Comparison of ENCODE assay signal across 1 cellular context in genomic region chr1:100575406-100575805, GRCh38.
TF ChIP-seq lines count a peak whose summit lies in the region.

No MANE protein-coding gene starts in this region.

TF ChIP-seq in K562, 482 proteins besides CTCF, POLR2A, EP300 and RAD21:
- TF ChIP-seq, protein P1, sequence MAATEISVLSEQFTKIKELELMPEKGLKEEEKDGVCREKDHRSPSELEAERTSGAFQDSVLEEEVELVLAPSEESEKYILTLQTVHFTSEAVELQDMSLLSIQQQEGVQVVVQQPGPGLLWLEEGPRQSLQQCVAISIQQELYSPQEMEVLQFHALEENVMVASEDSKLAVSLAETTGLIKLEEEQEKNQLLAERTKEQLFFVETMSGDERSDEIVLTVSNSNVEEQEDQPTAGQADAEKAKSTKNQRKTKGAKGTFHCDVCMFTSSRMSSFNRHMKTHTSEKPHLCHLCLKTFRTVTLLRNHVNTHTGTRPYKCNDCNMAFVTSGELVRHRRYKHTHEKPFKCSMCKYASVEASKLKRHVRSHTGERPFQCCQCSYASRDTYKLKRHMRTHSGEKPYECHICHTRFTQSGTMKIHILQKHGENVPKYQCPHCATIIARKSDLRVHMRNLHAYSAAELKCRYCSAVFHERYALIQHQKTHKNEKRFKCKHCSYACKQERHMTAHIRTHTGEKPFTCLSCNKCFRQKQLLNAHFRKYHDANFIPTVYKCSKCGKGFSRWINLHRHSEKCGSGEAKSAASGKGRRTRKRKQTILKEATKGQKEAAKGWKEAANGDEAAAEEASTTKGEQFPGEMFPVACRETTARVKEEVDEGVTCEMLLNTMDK (IDR thresholded peaks at IDR 0.05; ENCODE audit: borderline replicate concordance, insufficient read depth, low read depth, low read length, poor library complexity, severe bottlenecking): peak; percentile 23
- TF ChIP-seq NFXL1 (CRISPR knock-in tag; IDR thresholded peaks at IDR 0.05): no peak
